ENCODE assay signal across 31 cellular contexts in genomic region chr6:96803106-96803481, GRCh38.
"Had no signal": no experiment of that assay in that cellular context is flagged by ENCODE, and none has a peak within 500 bp of the region (broad histone marks: within the 10 kb centered on the region; RNA-seq: fewer than 3 reads in every experiment).

No MANE protein-coding gene starts in this region.

- H2AFZ ChIP-seq: hepatocyte, neural progenitor cell had no signal

- DNase-seq: heart right ventricle; kidney; left colon; left lung; mesendoderm; midbrain; mucosa of descending colon; naive thymus-derived CD8-positive, alpha-beta T cell; ovary; posterior cingulate gyrus; retina; right cardiac atrium; stimulated activated CD4-positive, alpha-beta T cell treated with anti-CD3 and anti-CD28 coated beads, Interleukin-12 subunit alpha, Interleukin-12 subunit beta, amount 100 ng/mL, for 4 hours; stimulated activated CD4-positive, alpha-beta T cell treated with anti-CD3 and anti-CD28 coated beads, Interleukin-15, amount 100 ng/mL, for 24 hours; stimulated activated CD4-positive, alpha-beta T cell treated with anti-CD3 and anti-CD28 coated beads, Interleukin-2, amount 100 ng/mL, for 24 hours; stimulated activated CD4-positive, alpha-beta T cell treated with anti-CD3 and anti-CD28 coated beads, Interleukin-4, amount 100 ng/mL, for 1 hour; stimulated activated naive B cell treated with anti-CD40 and anti-IgM and Interleukin-4, amounts not matched to agents 10 μg/mL and 1 μg/mL and 100 μg/mL, for 72 hours; stimulated activated naive CD8-positive, alpha-beta T cell treated with anti-CD3 and anti-CD28 coated beads, Interleukin-15, Interleukin-2, amounts not matched to agents 100 U/mL and 50 U/mL, for 24 hours; stomach; testis; transverse colon; upper lobe of left lung had no signal

- H3K27me3 ChIP-seq: heart right ventricle, hepatocyte, left lung, neural progenitor cell, neutrophil, ovary, stomach, testis, thyroid gland, transverse colon, upper lobe of left lung, vagina had no signal

- H3K9ac ChIP-seq: neural progenitor cell had no signal

- ATAC-seq: heart right ventricle; left colon; left lung; mucosa of descending colon; naive thymus-derived CD8-positive, alpha-beta T cell; right cardiac atrium; sciatic nerve; stimulated activated naive B cell treated with anti-CD40 and anti-IgM and Interleukin-4, amounts not matched to agents 10 μg/mL and 1 μg/mL and 100 μg/mL, for 72 hours; stimulated activated naive CD8-positive, alpha-beta T cell treated with anti-CD3 and anti-CD28 coated beads, Interleukin-15, Interleukin-2, amounts not matched to agents 100 U/mL and 50 U/mL, for 24 hours had no signal

- H3K27ac ChIP-seq: heart right ventricle, hepatocyte, left lung, neural progenitor cell, neutrophil, ovary, prostate gland, skin epidermis, stomach, testis, thyroid gland, transverse colon, upper lobe of left lung, vagina had no signal

- H3K4me3 ChIP-seq: heart right ventricle, hepatocyte, left lung, lung, mucosa of descending colon, neural progenitor cell, ovary, prostate gland, skin epidermis, stomach, testis, thyroid gland, transverse colon, upper lobe of left lung, vagina had no signal

- H3K4me1 ChIP-seq: heart right ventricle, left lung, neural progenitor cell, prostate gland, stomach, testis, thyroid gland, transverse colon, upper lobe of left lung, vagina had no signal

- H3K4me2 ChIP-seq: hepatocyte, neural progenitor cell had no signal

- H3K36me3 ChIP-seq: heart right ventricle, left lung, neural progenitor cell, neutrophil, ovary, prostate gland, thyroid gland, transverse colon, upper lobe of left lung, vagina had no signal

- H3K9me3 ChIP-seq: heart right ventricle, left lung, mucosa of descending colon, neutrophil, ovary, prostate gland, stomach, testis, thyroid gland, transverse colon, upper lobe of left lung, vagina had no signal
